ENCODE assay signal across 5 cellular contexts in genomic region chr17:60119162-60119561, GRCh38. TPM values are rescaled to one million over a fixed set of nuclear protein-coding genes. Genes with fewer than 3 reads are reported as not detected.
"Had no signal": no experiment of that assay in that cellular context is flagged by ENCODE, and none has a peak within 500 bp of the region (broad histone marks: within the 10 kb centered on the region; RNA-seq: fewer than 3 reads in every experiment).

No MANE protein-coding gene starts in this region.

RNA-seq across cellular contexts. Expression of gene CA4, which starts 30.6 kb away (rescaled TPM):
- total RNA-seq: activated CD8-positive, alpha-beta memory T cell treated with anti-CD3 and anti-CD28 coated beads for 36 hours; chondrocyte; fibroblast of lung; myocyte had no signal
- polyA plus RNA-seq: fibroblast of lung, keratinocyte had no signal
